Comparison of ENCODE assay signal across 12 cellular contexts in the genomic region with DNA sequence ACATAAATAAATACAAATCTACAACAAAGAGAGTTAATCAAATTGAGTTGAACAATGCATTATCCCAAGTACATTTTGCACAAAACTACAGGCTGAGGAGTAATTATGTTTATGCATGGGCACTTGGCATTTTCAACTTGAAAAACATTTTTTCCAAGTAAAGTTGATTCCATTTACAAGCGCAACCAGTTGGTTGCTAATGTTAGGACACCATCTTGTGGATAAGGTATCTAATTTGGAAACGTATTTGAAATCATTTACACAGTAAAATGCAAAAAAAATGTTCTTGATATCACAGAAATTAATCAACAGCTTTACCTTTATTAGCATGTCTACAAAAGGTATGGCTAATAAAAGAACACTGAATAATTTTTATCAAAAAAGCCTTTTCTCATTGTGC. TPM values are rescaled to one million over a fixed set of nuclear protein-coding genes. Genes with fewer than 3 reads are reported as not detected.
DNase-seq lines count a peak whose midpoint lies in the region; ATAC-seq and TF ChIP-seq lines count a peak whose summit lies in the region.
"Had no signal": no experiment of that assay in that cellular context is flagged by ENCODE, and none has a peak within 500 bp of the region (broad histone marks: within the 10 kb centered on the region; RNA-seq: fewer than 3 reads in every experiment).

No MANE protein-coding gene starts in this region.

- TF ChIP-seq EP300 in tibial nerve (IDR thresholded peaks at IDR 0.05), result no peak

- H3K27me3 ChIP-seq in Caco-2 (replicated peaks; ENCODE audit: control insufficient read depth, insufficient read depth, low read length), result no peaks in the 10 kb centered on the region
- H3K27me3 ChIP-seq in IMR-90 (ENCODE audit: control insufficient read depth, insufficient read depth, low read length), result 0 out of 2 replicates have a peak, but pooled peaks cover 1% of the 10 kb centered on the region
- no peaks in the 10 kb centered on the region for H3K27me3 ChIP-seq in hepatocyte
- no peaks in the 10 kb centered on the region for H3K27me3 ChIP-seq in tibial nerve

- no peak overlapping the region for H2AK5ac ChIP-seq in IMR-90 (ENCODE audit: low read depth, low read length)

- POLR2A ChIA-PET in Caco-2 (lab: Charles Lee), result no interaction called here
- POLR2A ChIA-PET in IMR-90 (lab: Charles Lee; ENCODE audit: unreplicated experiment), result no interaction called here

- no peak overlapping the region for H2BK15ac ChIP-seq in IMR-90 (ENCODE audit: low read depth, low read length)

- H4K8ac ChIP-seq in IMR-90 (ENCODE audit: low read depth in 2 of 2, low read length in 2 of 2), result no peak overlapping the region

- H2BK5ac ChIP-seq in IMR-90 (ENCODE audit: low read depth, low read length, poor library complexity, severe bottlenecking), result no peak overlapping the region

- no peak overlapping the region for H3K9ac ChIP-seq in IMR-90 (ENCODE audit: low read depth, low read length)

- no peak overlapping the region for H3K4me2 ChIP-seq in IMR-90 (ENCODE audit: low read depth, low read length)
- no peak overlapping the region for H3K4me2 ChIP-seq in hepatocyte

- no peak overlapping the region for H2BK20ac ChIP-seq in IMR-90 (ENCODE audit: low read depth, low read length)

- intact Hi-C loops in Caco-2 (cut with micrococcal nuclease; ENCODE audit: unreplicated experiment), result loop anchor here (1.0 to 10.0 kb wide), 2 partner anchors 204 to 240 kb away; a partner anchor contains a TSS
- intact Hi-C loops in IMR-90 (cut with micrococcal nuclease), result no loop called here

- H3K27ac ChIP-seq in IMR-90 (ENCODE audit: insufficient read depth, low read length) (no peak overlapping the region), hepatocyte (no peak overlapping the region), tibial nerve (no peak overlapping the region)

- H3K4me1 Mint-ChIP-seq in Caco-2 (ENCODE audit: low read depth, unreplicated experiment), result no peaks in the 10 kb centered on the region
- H3K4me1 Mint-ChIP-seq in activated T-cell treated with anti-CD3 and anti-CD28 coated beads, Interleukin-2, amount 50 U/mL, for 4 hours (ENCODE audit: low read depth), result no peaks in the 10 kb centered on the region

- dilution Hi-C loops in IMR-90 (cut with HindIII; ENCODE audit: low sequenced_read_pairs, unreplicated experiment), result no loop called here

- H2BK120ac ChIP-seq in IMR-90 (ENCODE audit: low read depth, low read length), result no peak overlapping the region

- no peak overlapping the region for H3K23ac ChIP-seq in IMR-90 (ENCODE audit: low read depth, low read length)

- BruUV-seq in Caco-2 (replicated peaks; lab: Mats Ljungman, UMichigan) (no TSS peak), IMR-90 (replicated peaks; lab: Mats Ljungman, UMichigan) (no TSS peak)

- H3K79me2 ChIP-seq in hepatocyte, result no peaks in the 10 kb centered on the region

- H3K18ac ChIP-seq in IMR-90 (ENCODE audit: low read depth, low read length), result no peak overlapping the region

- in situ Hi-C loops in IMR-90 (cut with MboI; ENCODE audit: low sequenced_read_pairs), result no loop called here

- H3K4me1 ChIP-seq in Caco-2 (no peaks in the 10 kb centered on the region), IMR-90 (ENCODE audit: control insufficient read depth, insufficient read depth, low read length) (no peaks in the 10 kb centered on the region), hepatocyte (ENCODE audit: insufficient read depth) (no peaks in the 10 kb centered on the region), tibial nerve (no peaks in the 10 kb centered on the region)

- H3K4me3 Mint-ChIP-seq in Caco-2 (ENCODE audit: unreplicated experiment), result no peak overlapping the region
- H3K4me3 Mint-ChIP-seq in activated T-cell treated with anti-CD3 and anti-CD28 coated beads, Interleukin-2, amount 50 U/mL, for 4 hours, result no peak overlapping the region
- H3K4me3 Mint-ChIP-seq: stimulated activated naive CD8-positive, alpha-beta T cell treated with anti-CD3 and anti-CD28 coated beads, Interleukin-15, Interleukin-2, amounts not matched to agents 100 ng/mL and 50 ng/mL, for 24 hours had no signal

- no peak overlapping the region for H3K56ac ChIP-seq in IMR-90 (ENCODE audit: extremely low read depth, insufficient read depth, low read length)

- H3K36me3 ChIP-seq in Caco-2 (ENCODE audit: control insufficient read depth, insufficient read depth, low read length), result no peaks in the 10 kb centered on the region
- no peaks in the 10 kb centered on the region for H3K36me3 ChIP-seq in IMR-90 (ENCODE audit: control insufficient read depth, insufficient read depth, low read length)
- H3K36me3 ChIP-seq in hepatocyte (replicated peaks; ENCODE audit: insufficient read depth, low read depth), result no peaks in the 10 kb centered on the region
- H3K36me3 ChIP-seq in tibial nerve, result no peaks in the 10 kb centered on the region

- TF ChIP-seq POLR2A in IMR-90 (IDR thresholded peaks at IDR 0.05; ENCODE audit: low read depth, low read length), result no peak
- no peak for TF ChIP-seq POLR2A in tibial nerve (IDR thresholded peaks at IDR 0.05)

- H3K27ac Mint-ChIP-seq in Caco-2 (ENCODE audit: unreplicated experiment), result no peak overlapping the region
- H3K27ac Mint-ChIP-seq: stimulated activated naive CD8-positive, alpha-beta T cell treated with anti-CD3 and anti-CD28 coated beads, Interleukin-15, Interleukin-2, amounts not matched to agents 100 ng/mL and 50 ng/mL, for 24 hours had no signal

- no peaks in the 10 kb centered on the region for H3K79me1 ChIP-seq in IMR-90 (ENCODE audit: low read depth in 1 of 2, low read length in 2 of 2)

- H3K4me3 ChIP-seq in Caco-2 (ENCODE audit: low read depth, low read length) (no peak overlapping the region), IMR-90 (ENCODE audit: insufficient read depth, low read depth, low read length) (no peak overlapping the region), hepatocyte (no peak overlapping the region), tibial nerve (no peak overlapping the region)

- no peaks in the 10 kb centered on the region for H3K27me3 Mint-ChIP-seq in Caco-2 (ENCODE audit: insufficient read depth, unreplicated experiment)
- H3K27me3 Mint-ChIP-seq in activated T-cell treated with anti-CD3 and anti-CD28 coated beads, Interleukin-2, amount 50 U/mL, for 4 hours (ENCODE audit: low read depth), result no peaks in the 10 kb centered on the region
- H3K27me3 Mint-ChIP-seq: stimulated activated naive CD8-positive, alpha-beta T cell treated with anti-CD3 and anti-CD28 coated beads, Interleukin-15, Interleukin-2, amounts not matched to agents 100 ng/mL and 50 ng/mL, for 24 hours had no signal

- no peak overlapping the region for H2AK9ac ChIP-seq in IMR-90 (replicated peaks; ENCODE audit: low read depth, low read length, poor library complexity)

- WGBS in IMR-90 (ENCODE audit: extremely low coverage in 2 of 2, insufficient read length in 1 of 2), 2 experiments, result no CpG with 5 or more reads among the region's 2 CpGs
- 41% methylated on average over 2 of the region's 2 CpGs for WGBS in hepatocyte (ENCODE audit: low lambda C conversion rate, missing lambda C conversion rate)
- 23 to 44% methylated on average over 2 of the region's 2 CpGs for WGBS in tibial nerve, 2 donors

- H3K9me3 ChIP-seq in Caco-2, result no peaks in the 10 kb centered on the region
- no peaks in the 10 kb centered on the region for H3K9me3 ChIP-seq in IMR-90 (ENCODE audit: control insufficient read depth, insufficient read depth, low read length)
- no peaks in the 10 kb centered on the region for H3K9me3 ChIP-seq in hepatocyte (ENCODE audit: low read depth)
- no peaks in the 10 kb centered on the region for H3K9me3 ChIP-seq in tibial nerve

- H3K9me2 ChIP-seq in hepatocyte (replicated peaks; ENCODE audit: insufficient read depth), result no peaks in the 10 kb centered on the region

- H2AFZ ChIP-seq in IMR-90 (replicated peaks; ENCODE audit: low read length, poor library complexity) (no peak overlapping the region), hepatocyte (no peak overlapping the region)

- no peak overlapping the region for H3K4ac ChIP-seq in IMR-90 (ENCODE audit: low read depth, low read length)

- ATAC-seq in IMR-90 (ENCODE audit: low read depth) (no peak), GM18861 (IDR thresholded peaks at IDR 0.05; ENCODE audit: unreplicated experiment) (no peak), HG03097 (IDR thresholded peaks at IDR 0.05; ENCODE audit: low FRiP score, unreplicated experiment) (no peak)
- no peak for ATAC-seq in activated T-cell treated with anti-CD3 and anti-CD28 coated beads, Interleukin-2, amount 50 U/mL, for 4 hours

- CTCF ChIA-PET in Caco-2 (lab: Charles Lee) (no interaction called here), IMR-90 (lab: Yijun Ruan, JAX) (no interaction called here)

- H3K36me3 Mint-ChIP-seq in Caco-2 (ENCODE audit: insufficient read depth, unreplicated experiment), result no peaks in the 10 kb centered on the region
- no peaks in the 10 kb centered on the region for H3K36me3 Mint-ChIP-seq in activated T-cell treated with anti-CD3 and anti-CD28 coated beads, Interleukin-2, amount 50 U/mL, for 4 hours (ENCODE audit: insufficient read depth)

- DNase-seq in Caco-2, result peak in 1 of 2 experiments; percentile 8
- DNase-seq in IMR-90, result peak; percentile 1
- peak; percentile 39 for DNase-seq in amniotic epithelial cell (ENCODE audit: low read depth)
- DNase-seq in hepatocyte (ENCODE audit: low spot score), result peak; percentile 38
- no peak for DNase-seq in tibial nerve (ENCODE audit: low spot score in 2 of 2)
- no peak for DNase-seq in activated T-cell treated with anti-CD3 and anti-CD28 coated beads, Interleukin-2, amount 50 U/mL, for 4 hours
- DNase-seq: NCI-H345, T-helper 2 cell had no signal

- TF ChIP-seq CTCF in Caco-2 (IDR thresholded peaks at IDR 0.05; ENCODE audit: insufficient read depth in 1 of 2, low read depth in 1 of 2, low read length in 1 of 2, severe bottlenecking in 1 of 2, unreplicated experiment in 1 of 2) (peak; percentile 17 to 21), IMR-90 (conservative IDR thresholded peaks at IDR 0.05; ENCODE audit: low read depth, low read length) (peak; percentile 23; the same call in 1 of the 2 replicates), hepatocyte (IDR thresholded peaks at IDR 0.05; ENCODE audit: poor library complexity) (peak; percentile 60), tibial nerve (IDR thresholded peaks at IDR 0.05) (no peak)

- H3K14ac ChIP-seq in IMR-90 (replicated peaks; ENCODE audit: low read depth, low read length), result no peak overlapping the region

- H3K9me3 Mint-ChIP-seq in Caco-2 (ENCODE audit: unreplicated experiment), result no peaks in the 10 kb centered on the region
- no peaks in the 10 kb centered on the region for H3K9me3 Mint-ChIP-seq in activated T-cell treated with anti-CD3 and anti-CD28 coated beads, Interleukin-2, amount 50 U/mL, for 4 hours
- H3K9me3 Mint-ChIP-seq: stimulated activated naive CD8-positive, alpha-beta T cell treated with anti-CD3 and anti-CD28 coated beads, Interleukin-15, Interleukin-2, amounts not matched to agents 100 ng/mL and 50 ng/mL, for 24 hours had no signal

- H4K91ac ChIP-seq in IMR-90 (ENCODE audit: insufficient read depth, low read depth, low read length), result no peak overlapping the region

- H4K5ac ChIP-seq in IMR-90 (ENCODE audit: low read depth, low read length), result no peak overlapping the region

- no peaks in the 10 kb centered on the region for H3K9me1 ChIP-seq in IMR-90 (ENCODE audit: insufficient read depth, low read length)

- H4K20me1 ChIP-seq in IMR-90 (ENCODE audit: insufficient read depth, low read length) (no peaks in the 10 kb centered on the region), hepatocyte (ENCODE audit: insufficient read depth, poor library complexity, severe bottlenecking) (no peaks in the 10 kb centered on the region)

- 0 out of 2 replicates have a peak, but pooled peaks have one; percentile 36 for TF ChIP-seq RAD21 in IMR-90 (IDR thresholded peaks at IDR 0.05; ENCODE audit: low read length)

RNA-seq across cellular contexts. Expression of a gene that starts 18.8 kb away (rescaled TPM):
- total RNA-seq in Caco-2 (2022) (not detected in 2 replicates), IMR-90 (2012; rRNA removed) (not detected in 2 replicates), hepatocyte (not detected in 2 replicates), tibial nerve (not detected)
- polyA plus RNA-seq in IMR-90 (2012; rRNA removed) (not detected in 2 replicates), hepatocyte (not detected in 2 replicates)
- polyA plus RNA-seq in IMR-90 (2012; cell fraction: cytosol; rRNA removed), result not detected in 2 replicates
- not detected in 2 replicates for polyA plus RNA-seq in IMR-90 (2012; cell fraction: nucleus; rRNA removed; ENCODE audit: low replicate concordance)
- not detected for total RNA-seq in activated T-cell treated with anti-CD3 and anti-CD28 coated beads, Interleukin-2, amount 50 U/mL, for 4 hours
- total RNA-seq: cerebellum had no signal

Comparison
In these comparisons a context has a peak if more than half of its experiments do, and no peak if none do; other contexts are left out.
1. DNase-seq: peak in IMR-90 (single experiment), amniotic epithelial cell (single experiment) and hepatocyte (single experiment); none in tibial nerve (0 of 2) and activated T-cell treated with anti-CD3 and anti-CD28 coated beads, Interleukin-2, amount 50 U/mL, for 4 hours (single experiment).
2. CTCF ChIP-seq: peak in Caco-2 (2 of 2), IMR-90 (single experiment) and hepatocyte (single experiment); none in tibial nerve (0 of 5).